10 cellular contexts compared by ENCODE assay signal in genomic region chr4:99816611-99817309, GRCh38. TPM values are rescaled to one million over a fixed set of nuclear protein-coding genes. Genes with fewer than 3 reads are reported as not detected.
A peak's percentile ranks its signal among the peaks of the same experiment; 100 is the strongest.
DNase-seq lines count a peak whose midpoint lies in the region; ATAC-seq lines count a peak whose summit lies in the region.
"Had no signal": no experiment of that assay in that cellular context is flagged by ENCODE, and none has a peak within 500 bp of the region (broad histone marks: within the 10 kb centered on the region; RNA-seq: fewer than 3 reads in every experiment).

TSS of gene DAPP1 (plus strand) at chr4:99816827. CDS start at chr4:99816914, 87 bp downstream.

- H3K27ac Mint-ChIP-seq in activated naive CD4-positive, alpha-beta T cell treated with anti-CD3 and anti-CD28 coated beads for 36 hours = peak within 1 kb of the TSS; percentile 94

- no peaks in the 10 kb centered on the region for H3K27me3 Mint-ChIP-seq in activated naive CD4-positive, alpha-beta T cell treated with anti-CD3 and anti-CD28 coated beads for 36 hours (ENCODE audit: low read depth)

- no peaks in the 10 kb centered on the region for H3K9me3 Mint-ChIP-seq in activated naive CD4-positive, alpha-beta T cell treated with anti-CD3 and anti-CD28 coated beads for 36 hours

- peaks cover 72% of the 10 kb centered on the region for H3K4me1 Mint-ChIP-seq in activated naive CD4-positive, alpha-beta T cell treated with anti-CD3 and anti-CD28 coated beads for 36 hours (ENCODE audit: low read depth)

- peaks cover 1% of the 10 kb centered on the region for H3K36me3 Mint-ChIP-seq in activated naive CD4-positive, alpha-beta T cell treated with anti-CD3 and anti-CD28 coated beads for 36 hours (ENCODE audit: low read depth)

- H3K4me3 Mint-ChIP-seq in activated naive CD4-positive, alpha-beta T cell treated with anti-CD3 and anti-CD28 coated beads for 36 hours = peak within 1 kb of the TSS; percentile 76

- CTCF ChIA-PET in activated naive CD4-positive, alpha-beta T cell treated with anti-CD3 and anti-CD28 coated beads for 36 hours (lab: Charles Lee) = interaction anchor here (1.0 to 3.1 kb wide), 7 partner anchors 8 to 68 kb away, joined by 3 to 15 read pairs (median 8); no protein-coding TSS in a partner anchor

- intact Hi-C loops in activated naive CD4-positive, alpha-beta T cell treated with anti-CD3 and anti-CD28 coated beads for 36 hours (cut with micrococcal nuclease) = loop anchor here (1.0 to 2.0 kb wide), 8 partner anchors 11 to 310 kb away; partner anchors contain the start of gene LAMTOR3

- ATAC-seq in GM18861 (IDR thresholded peaks at IDR 0.05; ENCODE audit: unreplicated experiment) (peak; percentile 97), HG02973 (IDR thresholded peaks at IDR 0.05; ENCODE audit: unreplicated experiment) (peak; percentile 96)
- ATAC-seq in stimulated activated naive CD8-positive, alpha-beta T cell treated with anti-CD3 and anti-CD28 coated beads, Interleukin-15, Interleukin-2, amounts not matched to agents 100 U/mL and 50 U/mL, for 24 hours = peak; percentile 94

- DNase-seq in SKM-1 (lab: John Stamatoyannopoulos, UW; ENCODE audit: unreplicated experiment) (peak; percentile 59), medulla oblongata (ENCODE audit: extremely low spot score) (peak; percentile 54), cerebellar cortex (ENCODE audit: low spot score) (no peak), NCI-H2107 treated with DMSO at 0.1 percent for 48 hours (lab: John Stamatoyannopoulos, UW; ENCODE audit: unreplicated experiment) (no peak)
- peak; percentile 87 for DNase-seq in activated naive CD4-positive, alpha-beta T cell treated with anti-CD3 and anti-CD28 coated beads for 36 hours
- peak; percentile 74 for DNase-seq in stimulated activated naive CD8-positive, alpha-beta T cell treated with anti-CD3 and anti-CD28 coated beads, Interleukin-15, Interleukin-2, amounts not matched to agents 100 U/mL and 50 U/mL, for 24 hours

RNA-seq across cellular contexts. Expression of gene DAPP1, which starts in this region (rescaled TPM):
- total RNA-seq in activated naive CD4-positive, alpha-beta T cell treated with anti-CD3 and anti-CD28 coated beads for 36 hours = 10 to 100 TPM; 24.4 to 25.8 TPM
- total RNA-seq: pulmonary artery endothelial cell, RPMI7951 had no signal

Comparison
In these comparisons a context has a peak if more than half of its experiments do, and no peak if none do; other contexts are left out.
1. DNase-seq: peak in SKM-1 (single experiment), activated naive CD4-positive, alpha-beta T cell treated with anti-CD3 and anti-CD28 coated beads for 36 hours (single experiment), medulla oblongata (single experiment) and stimulated activated naive CD8-positive, alpha-beta T cell treated with anti-CD3 and anti-CD28 coated beads, Interleukin-15, Interleukin-2, amounts not matched to agents 100 U/mL and 50 U/mL, for 24 hours (single experiment); none in cerebellar cortex (single experiment) and NCI-H2107 treated with DMSO at 0.1 percent for 48 hours (single experiment).
2. Peak in every context shown above with its lines, with median percentiles within 50 percentile points of each other: ATAC-seq.